Comparison of ENCODE assay signal across 17 cellular contexts in genomic region chr1:176774224-176774623, GRCh38.
"Had no signal": no experiment of that assay in that cellular context is flagged by ENCODE, and none has a peak within 500 bp of the region (broad histone marks: within the 10 kb centered on the region; RNA-seq: fewer than 3 reads in every experiment).

No MANE protein-coding gene starts in this region.

- ATAC-seq: foreskin keratinocyte, heart right ventricle, left cardiac atrium, left lung, left ventricle myocardium superior, lower lobe of right lung, mucosa of descending colon had no signal

- H3K4me3 Mint-ChIP-seq: mesothelial cell of epicardium, naive B cell had no signal

- H3K4me1 Mint-ChIP-seq: naive B cell had no signal

- DNase-seq: dermis blood vessel endothelial cell; dorsolateral prefrontal cortex; effector CD4-positive, alpha-beta T cell; effector memory CD4-positive, alpha-beta T cell; foreskin keratinocyte; glutamatergic neuron; head of caudate nucleus; heart right ventricle; hippocampal formation; left cardiac atrium; left lung; left ventricle myocardium superior; lower lobe of right lung; mesenchymal stem cell; mucosa of descending colon; naive B cell had no signal

- H3K27ac Mint-ChIP-seq: mesothelial cell of epicardium, naive B cell had no signal

- H3K9me3 Mint-ChIP-seq: mesothelial cell of epicardium had no signal

- H3K36me3 Mint-ChIP-seq: mesothelial cell of epicardium, naive B cell had no signal
